In the genomic region with DNA sequence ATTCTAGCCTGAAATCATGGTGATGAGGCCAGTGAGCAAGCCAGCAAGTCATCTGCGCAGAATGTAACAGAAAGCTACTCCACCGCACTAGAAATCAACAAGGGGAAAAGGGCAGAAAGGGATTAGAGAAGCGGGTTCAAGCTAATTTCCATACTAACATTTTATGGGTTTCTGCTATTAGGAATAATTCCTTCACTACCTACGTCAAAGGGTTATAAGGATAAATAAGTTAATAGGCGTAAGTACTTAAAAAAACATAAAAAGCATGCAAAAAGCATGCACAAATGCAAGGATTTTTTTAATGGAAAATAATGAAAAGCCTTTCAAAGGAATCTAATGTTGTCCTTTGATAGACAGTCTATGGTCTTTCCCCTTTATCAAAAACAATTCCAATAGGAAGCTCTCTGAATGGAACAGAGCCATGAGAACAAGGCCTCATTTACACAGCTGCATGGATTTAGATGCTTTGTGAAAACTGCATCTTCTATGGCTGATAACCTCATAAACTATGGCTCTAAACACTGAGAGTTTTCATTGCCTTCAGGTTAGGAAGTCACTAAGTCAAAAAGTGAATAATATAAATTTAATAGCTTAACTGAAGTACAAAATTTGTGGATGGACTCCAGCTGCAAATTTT, we compare ENCODE assay signal across 22 cellular contexts. TPM values are rescaled to one million over a fixed set of nuclear protein-coding genes. Genes with fewer than 3 reads are reported as not detected.
"Had no signal": no experiment of that assay in that cellular context is flagged by ENCODE, and none has a peak within 500 bp of the region (broad histone marks: within the 10 kb centered on the region; RNA-seq: fewer than 3 reads in every experiment).

No MANE protein-coding gene starts in this region.

- H3K27ac Mint-ChIP-seq: dendritic cell treated with granulocyte-macrophage colony-stimulating factor and Interleukin-4, amounts not matched to agents 40 ng/mL and 50 ng/mL, for 4 days; mesothelial cell of epicardium; natural killer cell treated with Interleukin-12 subunit alpha and Interleukin-12 subunit beta and Interleukin-15 and Interleukin-18, amount 100 ng/mL, for 72 hours; neural progenitor cell; type B pancreatic cell had no signal

- H3K27ac ChIP-seq: colonic mucosa, left lung, neural progenitor cell, ovary, right lobe of liver, stomach, thyroid gland had no signal

- H3K27me3 Mint-ChIP-seq: dendritic cell treated with granulocyte-macrophage colony-stimulating factor and Interleukin-4, amounts not matched to agents 40 ng/mL and 50 ng/mL, for 4 days; naive B cell; natural killer cell treated with Interleukin-12 subunit alpha and Interleukin-12 subunit beta and Interleukin-15 and Interleukin-18, amount 100 ng/mL, for 72 hours; type B pancreatic cell had no signal

- H3K4me3 Mint-ChIP-seq: dendritic cell treated with granulocyte-macrophage colony-stimulating factor and Interleukin-4, amounts not matched to agents 40 ng/mL and 50 ng/mL, for 4 days; mesothelial cell of epicardium; natural killer cell treated with Interleukin-12 subunit alpha and Interleukin-12 subunit beta and Interleukin-15 and Interleukin-18, amount 100 ng/mL, for 72 hours; neural progenitor cell; type B pancreatic cell had no signal

- H3K27me3 ChIP-seq: colonic mucosa, left lung, neural progenitor cell, ovary, right lobe of liver, stomach, thyroid gland had no signal

- H2AFZ ChIP-seq: neural progenitor cell had no signal

- ATAC-seq: left lung; mucosa of descending colon; natural killer cell treated with Interleukin-12 subunit alpha and Interleukin-12 subunit beta and Interleukin-15 and Interleukin-18, amount 100 ng/mL, for 72 hours; right lobe of liver had no signal

- H3K36me3 ChIP-seq: colonic mucosa, ovary had no signal

- H3K9me3 Mint-ChIP-seq: dendritic cell treated with granulocyte-macrophage colony-stimulating factor and Interleukin-4, amounts not matched to agents 40 ng/mL and 50 ng/mL, for 4 days; natural killer cell treated with Interleukin-12 subunit alpha and Interleukin-12 subunit beta and Interleukin-15 and Interleukin-18, amount 100 ng/mL, for 72 hours; neural progenitor cell; type B pancreatic cell had no signal

- H3K9me3 ChIP-seq: colonic mucosa, left lung, mucosa of descending colon, ovary, right lobe of liver, stomach, thyroid gland had no signal

- H3K4me1 ChIP-seq: neural progenitor cell had no signal

- H3K4me3 ChIP-seq: colonic mucosa, left lung, mucosa of descending colon, neural progenitor cell, ovary, right lobe of liver, stomach, thyroid gland had no signal

- DNase-seq: central memory CD4-positive, alpha-beta T cell; colonic mucosa; effector CD8-positive, alpha-beta T cell; left lung; mesenchymal stem cell; mucosa of descending colon; naive B cell; nucleus accumbens; ovary; right lobe of liver; small intestine; stimulated activated CD4-positive, alpha-beta T cell treated with anti-CD3 and anti-CD28 coated beads, Interleukin-1b, Interleukin-23, amount 100 ng/mL, for 48 hours; stimulated activated CD4-positive, alpha-beta T cell treated with anti-CD3 and anti-CD28 coated beads, Interleukin-4, amount 100 ng/mL, for 1 hour; stimulated activated CD8-positive, alpha-beta memory T cell treated with anti-CD3 and anti-CD28 coated beads, Interleukin-4, amount 100 ng/mL, for 48 hours; stimulated activated naive CD4-positive, alpha-beta T cell treated with Interleukin-2 at 50 U/mL for 16 hours; stomach; thyroid gland had no signal

- H3K4me2 ChIP-seq: neural progenitor cell had no signal

RNA-seq across cellular contexts. Expression of gene C16orf74, which starts 42.9 kb away (rescaled TPM):
- total RNA-seq: natural killer cell treated with Interleukin-12 subunit alpha and Interleukin-12 subunit beta and Interleukin-15 and Interleukin-18, amount 100 ng/mL, for 72 hours had no signal
